ENCODE assay signal across 2 cellular contexts in genomic region chr5:171893290-171893890, GRCh38.
TF ChIP-seq lines count a peak whose summit lies in the region.

No MANE protein-coding gene starts in this region.

TF ChIP-seq in GM12878, 131 proteins besides CTCF, POLR2A, EP300 and RAD21 (continued from another document):
- no peak for TF ChIP-seq E4F1 (IDR thresholded peaks at IDR 0.05; ENCODE audit: borderline replicate concordance, partially characterized antibody)
- TF ChIP-seq CUX1 (IDR thresholded peaks at IDR 0.05; ENCODE audit: insufficient replicate concordance, low read depth, low read length): no peak
- TF ChIP-seq HCFC1 (IDR thresholded peaks at IDR 0.05; ENCODE audit: low read length): no peak
- TF ChIP-seq NFXL1 (IDR thresholded peaks at IDR 0.05; ENCODE audit: borderline replicate concordance): no peak
- no peak for TF ChIP-seq USF2 (IDR thresholded peaks at IDR 0.05; ENCODE audit: borderline replicate concordance, low read depth, low read length)
- no peak for TF ChIP-seq ZBTB4 (CRISPR knock-in tag; IDR thresholded peaks at IDR 0.05)
- no peak for TF ChIP-seq FOXK2 (IDR thresholded peaks at IDR 0.05)

TF ChIP-seq in neural cell, 6 proteins besides CTCF, POLR2A, EP300 and RAD21 (continued from another document):
- TF ChIP-seq EZH2 (IDR thresholded peaks at IDR 0.05; ENCODE audit: borderline replicate concordance, insufficient read depth, low read length, poor library complexity, severe bottlenecking): no peak
- no peak for TF ChIP-seq MXI1 (conservative IDR thresholded peaks at IDR 0.05; ENCODE audit: poor library complexity, severe bottlenecking)
